17 cellular contexts compared by ENCODE assay signal in the genomic region with DNA sequence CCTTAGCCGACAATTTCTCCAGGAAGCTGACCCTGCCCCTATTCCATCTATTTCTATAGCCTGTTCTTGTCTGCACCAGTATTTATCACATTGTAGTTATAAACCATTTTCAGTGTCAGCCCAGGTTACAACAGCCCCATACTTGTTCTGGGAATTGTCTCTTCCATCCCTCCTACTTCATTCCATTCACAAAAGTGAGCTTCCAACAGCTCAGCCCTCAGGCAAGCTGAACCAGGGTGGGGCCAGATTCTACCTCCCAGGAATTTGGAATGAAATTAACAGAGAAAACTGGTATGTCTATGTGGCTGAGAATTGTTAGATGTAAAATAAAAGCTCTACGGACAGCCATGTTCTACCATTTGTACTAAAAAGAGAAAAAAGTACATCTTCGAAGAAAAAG.
"Had no signal": no experiment of that assay in that cellular context is flagged by ENCODE, and none has a peak within 500 bp of the region (broad histone marks: within the 10 kb centered on the region; RNA-seq: fewer than 3 reads in every experiment).

No MANE protein-coding gene starts in this region.

- DNase-seq: activated CD4-positive, alpha-beta T cell treated with anti-CD3 and anti-CD28 coated beads for 1 hour; activated CD8-positive, alpha-beta memory T cell treated with anti-CD3 and anti-CD28 coated beads, Interleukin-2, amount 50 U/mL, for 4 hours; activated CD8-positive, alpha-beta T cell treated with anti-CD3 and anti-CD28 coated beads for 36 hours; activated naive CD8-positive, alpha-beta T cell treated with anti-CD3 and anti-CD28 coated beads, Interleukin-2, amount 10 ng/mL, durations not matched to agents 7 days and 5 days; activated T-cell treated with anti-CD3 and anti-CD28 coated beads, Interleukin-2, amount 50 U/mL, for 72 hours; aorta; glutamatergic neuron; nephron progenitor cell; ovary; stimulated activated CD4-positive, alpha-beta T cell treated with anti-CD3 and anti-CD28 coated beads, Interleukin-15, amount 100 ng/mL, for 24 hours; stimulated activated CD4-positive, alpha-beta T cell treated with anti-CD3 and anti-CD28 coated beads, Interleukin-4, amount 100 ng/mL, for 4 hours; thyroid gland had no signal

- FAIRE-seq: bronchial epithelial cell had no signal

- H3K36me3 ChIP-seq: esophagus muscularis mucosa, ovary, thyroid gland had no signal

- H3K9me3 Mint-ChIP-seq: activated CD8-positive, alpha-beta T cell treated with anti-CD3 and anti-CD28 coated beads for 36 hours; activated naive CD8-positive, alpha-beta T cell treated with anti-CD3 and anti-CD28 coated beads, Interleukin-2, amount 10 ng/mL, durations not matched to agents 7 days and 5 days; activated T-cell treated with anti-CD3 and anti-CD28 coated beads, Interleukin-2, amount 50 U/mL, for 72 hours; memory B cell; nephron progenitor cell; T-helper 2 cell treated with Interferon-gamma antibody and Interleukin-4, amounts not matched to agents 5 μg/mL and 100 μg/mL, for 36 hours had no signal

- H3K4me1 ChIP-seq: esophagus muscularis mucosa, thyroid gland had no signal

- H3K4me3 ChIP-seq: esophagus muscularis mucosa, ovary, thyroid gland had no signal

- ATAC-seq: activated CD8-positive, alpha-beta T cell treated with anti-CD3 and anti-CD28 coated beads for 36 hours; activated T-cell treated with anti-CD3 and anti-CD28 coated beads, Interleukin-2, amount 50 U/mL, for 72 hours; left lobe of liver had no signal

- H3K9me3 ChIP-seq: esophagus muscularis mucosa, ovary, thyroid gland had no signal

- H3K27me3 Mint-ChIP-seq: activated CD8-positive, alpha-beta T cell treated with anti-CD3 and anti-CD28 coated beads for 36 hours; activated naive CD8-positive, alpha-beta T cell treated with anti-CD3 and anti-CD28 coated beads, Interleukin-2, amount 10 ng/mL, durations not matched to agents 7 days and 5 days; memory B cell had no signal

- H3K4me3 Mint-ChIP-seq: activated CD8-positive, alpha-beta T cell treated with anti-CD3 and anti-CD28 coated beads for 36 hours; activated naive CD8-positive, alpha-beta T cell treated with anti-CD3 and anti-CD28 coated beads, Interleukin-2, amount 10 ng/mL, durations not matched to agents 7 days and 5 days; activated T-cell treated with anti-CD3 and anti-CD28 coated beads, Interleukin-2, amount 50 U/mL, for 72 hours; memory B cell; nephron progenitor cell; T-helper 2 cell treated with Interferon-gamma antibody and Interleukin-4, amounts not matched to agents 5 μg/mL and 100 μg/mL, for 36 hours had no signal

- H3K27ac Mint-ChIP-seq: activated CD8-positive, alpha-beta T cell treated with anti-CD3 and anti-CD28 coated beads for 36 hours; activated naive CD8-positive, alpha-beta T cell treated with anti-CD3 and anti-CD28 coated beads, Interleukin-2, amount 10 ng/mL, durations not matched to agents 7 days and 5 days; activated T-cell treated with anti-CD3 and anti-CD28 coated beads, Interleukin-2, amount 50 U/mL, for 72 hours; T-helper 2 cell treated with Interferon-gamma antibody and Interleukin-4, amounts not matched to agents 5 μg/mL and 100 μg/mL, for 36 hours had no signal

- H3K27me3 ChIP-seq: esophagus muscularis mucosa, ovary, thyroid gland had no signal
